Comparison of ENCODE assay signal across 8 cellular contexts in the genomic region with DNA sequence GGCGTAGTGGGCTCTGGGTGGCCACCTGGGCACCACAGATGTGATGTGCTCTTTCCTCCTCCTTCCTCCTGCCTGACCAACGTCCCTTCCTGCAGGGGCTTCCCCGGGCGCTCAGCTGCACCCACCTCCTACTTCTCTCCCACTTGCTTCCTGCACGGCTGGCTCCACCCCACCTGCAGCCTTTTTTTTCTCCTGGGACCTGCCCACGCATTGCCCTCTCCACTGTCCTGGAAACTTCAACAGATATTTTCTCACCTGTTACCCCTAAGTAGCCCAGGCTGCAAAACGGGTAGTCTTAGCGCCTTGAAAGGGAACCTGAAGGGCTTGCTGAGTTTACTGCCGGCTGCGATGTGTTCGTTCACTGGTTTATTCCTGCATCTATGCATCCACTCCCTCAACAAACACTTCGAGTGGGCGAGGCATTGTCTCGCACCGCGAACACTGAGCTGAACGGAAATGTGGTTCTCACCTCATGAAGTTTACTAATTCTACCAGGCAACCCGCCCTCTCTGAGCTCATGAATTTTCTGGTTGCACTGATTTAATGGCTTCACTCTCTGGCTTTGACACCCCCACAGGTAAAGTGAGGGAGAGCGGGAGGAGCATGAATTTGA. TPM values are rescaled to one million over a fixed set of nuclear protein-coding genes. Genes with fewer than 3 reads are reported as not detected.
DNase-seq lines count a peak whose midpoint lies in the region; TF ChIP-seq lines count a peak whose summit lies in the region.

No MANE protein-coding gene starts in this region.

- TF ChIP-seq CTCF in HEK293 (tag by site-specific recombination; IDR thresholded peaks at IDR 0.05) (no peak), VCaP (conservative IDR thresholded peaks at IDR 0.05) (no peak), endodermal cell (conservative IDR thresholded peaks at IDR 0.05) (no peak)

- H3K9me3 ChIP-seq in HEK293 (ENCODE audit: control insufficient read depth, insufficient read depth, low read depth, low read length) (no peaks in the 10 kb centered on the region), endodermal cell (ENCODE audit: control insufficient read depth, low read length) (no peaks in the 10 kb centered on the region)

- H3K27ac ChIP-seq in HEK293 (ENCODE audit: extremely low read depth, low read depth, low read length) (no peak overlapping the region), VCaP (peak overlapping the region; percentile 20; the same call in 1 of the 2 replicates), endodermal cell (ENCODE audit: low read depth, low read length) (no peak overlapping the region)

- DNase-seq in endodermal cell (peak; percentile 48), SW 1271 (lab: John Stamatoyannopoulos, UW) (no peak), globus pallidus (ENCODE audit: low spot score) (no peak), HEK293T (ENCODE audit: extremely low spot score) (no peak)
- peak; percentile 49 for DNase-seq in stimulated activated naive CD4-positive, alpha-beta T cell treated with Interleukin-2 at 50 U/mL for 16 hours (lab: John Stamatoyannopoulos, UW)

- WGBS in endodermal cell (ENCODE audit: insufficient coverage in 1 of 2, insufficient read length in 1 of 2), 2 experiments = 85 to 91% methylated on average over 18 to 19 of the region's 19 CpGs

- POLR2A ChIA-PET in HEK293 (lab: Yijun Ruan, JAX) = interaction anchor here (0.8 to 1.1 kb wide), 3 partner anchors 15 to 157 kb away, joined by 3 to 4 read pairs (median 4); no protein-coding TSS in a partner anchor
- POLR2A ChIA-PET in HEK293T (lab: Yijun Ruan, JAX) = no interaction called here

- H3K4me1 ChIP-seq in HEK293 (ENCODE audit: control insufficient read depth, insufficient read depth, low read length) (peaks cover 5% of the 10 kb centered on the region), endodermal cell (ENCODE audit: control insufficient read depth, insufficient read depth, low read length) (no peaks in the 10 kb centered on the region)

- H3K36me3 Mint-ChIP-seq in endodermal cell (ENCODE audit: low read depth) = no peaks in the 10 kb centered on the region

- H3K9ac ChIP-seq in endodermal cell (ENCODE audit: extremely low read depth, low read length, poor library complexity, severe bottlenecking) = no peak overlapping the region

- H3K36me3 ChIP-seq in HEK293 (ENCODE audit: control insufficient read depth in 2 of 2, insufficient read depth in 1 of 2, low read length in 2 of 2) (no peaks in the 10 kb centered on the region), endodermal cell (ENCODE audit: control insufficient read depth, insufficient read depth, low read length) (no peaks in the 10 kb centered on the region)

- CTCF ChIA-PET in HEK293 (lab: Yijun Ruan, JAX) = no interaction called here
- CTCF ChIA-PET in HEK293T (lab: Yijun Ruan, JAX) = no interaction called here

- peaks cover 14% of the 10 kb centered on the region for H3K4me1 Mint-ChIP-seq in endodermal cell

- no peak overlapping the region for H3K27ac Mint-ChIP-seq in endodermal cell

- H3K4me3 ChIP-seq in GM08714 (ENCODE audit: low read length) (peak overlapping the region; percentile 18; the same call in 1 of the 2 replicates), HEK293 (ENCODE audit: low read depth, low read length) (no peak overlapping the region), endodermal cell (ENCODE audit: low read length) (no peak overlapping the region)

- H3K4me3 Mint-ChIP-seq in endodermal cell = no peak overlapping the region

- no peaks in the 10 kb centered on the region for H3K27me3 Mint-ChIP-seq in endodermal cell (ENCODE audit: insufficient read depth)

- no peaks in the 10 kb centered on the region for H3K9me3 Mint-ChIP-seq in endodermal cell

- H3K27me3 ChIP-seq in endodermal cell (ENCODE audit: control insufficient read depth, insufficient read depth, low read length, poor library complexity, severe bottlenecking) = no peaks in the 10 kb centered on the region

TF ChIP-seq in HEK293, 187 proteins besides CTCF, POLR2A, EP300 and RAD21:
- TF ChIP-seq SCRT2 (tag by site-specific recombination; IDR thresholded peaks at IDR 0.05) (peak; percentile 74), ZSCAN16 (tag by site-specific recombination; IDR thresholded peaks at IDR 0.05) (no peak), ZNF768 (tag by site-specific recombination; IDR thresholded peaks at IDR 0.05) (no peak), ZNF555 (tag by site-specific recombination; conservative IDR thresholded peaks at IDR 0.05) (no peak), ZNF24 (tag by site-specific recombination; IDR thresholded peaks at IDR 0.05) (no peak), SCRT1 (tag by site-specific recombination; IDR thresholded peaks at IDR 0.05; ENCODE audit: borderline replicate concordance) (peak; percentile 72; the same call in 1 of the 2 replicates), ZNF114 (tag by site-specific recombination; IDR thresholded peaks at IDR 0.05) (no peak), GFI1B (tag by site-specific recombination; IDR thresholded peaks at IDR 0.05) (peak; percentile 67), ZFP69B (tag by site-specific recombination; IDR thresholded peaks at IDR 0.05) (no peak), ZNF221 (tag by site-specific recombination; IDR thresholded peaks at IDR 0.05; ENCODE audit: borderline replicate concordance) (no peak), ZFHX2 (tag by site-specific recombination; conservative IDR thresholded peaks at IDR 0.05) (peak; percentile 86), EGR2 (tag by site-specific recombination; IDR thresholded peaks at IDR 0.05; ENCODE audit: low read depth) (peak; percentile 94)
- TF ChIP-seq, protein P1, sequence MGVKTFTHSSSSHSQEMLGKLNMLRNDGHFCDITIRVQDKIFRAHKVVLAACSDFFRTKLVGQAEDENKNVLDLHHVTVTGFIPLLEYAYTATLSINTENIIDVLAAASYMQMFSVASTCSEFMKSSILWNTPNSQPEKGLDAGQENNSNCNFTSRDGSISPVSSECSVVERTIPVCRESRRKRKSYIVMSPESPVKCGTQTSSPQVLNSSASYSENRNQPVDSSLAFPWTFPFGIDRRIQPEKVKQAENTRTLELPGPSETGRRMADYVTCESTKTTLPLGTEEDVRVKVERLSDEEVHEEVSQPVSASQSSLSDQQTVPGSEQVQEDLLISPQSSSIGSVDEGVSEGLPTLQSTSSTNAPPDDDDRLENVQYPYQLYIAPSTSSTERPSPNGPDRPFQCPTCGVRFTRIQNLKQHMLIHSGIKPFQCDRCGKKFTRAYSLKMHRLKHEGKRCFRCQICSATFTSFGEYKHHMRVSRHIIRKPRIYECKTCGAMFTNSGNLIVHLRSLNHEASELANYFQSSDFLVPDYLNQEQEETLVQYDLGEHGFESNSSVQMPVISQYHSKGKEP (tag by site-specific recombination; IDR thresholded peaks at IDR 0.05) = no peak
TF ChIP-seq in HEK293: peak in this region for 5.

TF ChIP-seq in HEK293T, 16 proteins besides CTCF, POLR2A, EP300 and RAD21:
- TF ChIP-seq FOXM1 (IDR thresholded peaks at IDR 0.05; ENCODE audit: borderline replicate concordance) (no peak), L3MBTL2 (conservative IDR thresholded peaks at IDR 0.05) (no peak), BHLHE40 (IDR thresholded peaks at IDR 0.05; ENCODE audit: borderline replicate concordance) (no peak), FOXA1 (IDR thresholded peaks at IDR 0.05) (no peak)

RNA-seq across cellular contexts. Expression of a gene that starts 23.6 kb away (rescaled TPM):
- 10 to 100 TPM; 15.4 to 17.9 TPM for total RNA-seq in endodermal cell
- 56.0 TPM for polyA plus RNA-seq in endodermal cell (2013, experiment 1 of 2)
- 50.5 TPM for polyA plus RNA-seq in endodermal cell (2013, experiment 2 of 2)

Comparison
In these comparisons a context has a peak if more than half of its experiments do, and no peak if none do; other contexts are left out.
1. DNase-seq: peak in endodermal cell (single experiment) and stimulated activated naive CD4-positive, alpha-beta T cell treated with Interleukin-2 at 50 U/mL for 16 hours (single experiment); none in SW 1271 (0 of 2), globus pallidus (single experiment) and HEK293T (single experiment).